In the genomic region with DNA sequence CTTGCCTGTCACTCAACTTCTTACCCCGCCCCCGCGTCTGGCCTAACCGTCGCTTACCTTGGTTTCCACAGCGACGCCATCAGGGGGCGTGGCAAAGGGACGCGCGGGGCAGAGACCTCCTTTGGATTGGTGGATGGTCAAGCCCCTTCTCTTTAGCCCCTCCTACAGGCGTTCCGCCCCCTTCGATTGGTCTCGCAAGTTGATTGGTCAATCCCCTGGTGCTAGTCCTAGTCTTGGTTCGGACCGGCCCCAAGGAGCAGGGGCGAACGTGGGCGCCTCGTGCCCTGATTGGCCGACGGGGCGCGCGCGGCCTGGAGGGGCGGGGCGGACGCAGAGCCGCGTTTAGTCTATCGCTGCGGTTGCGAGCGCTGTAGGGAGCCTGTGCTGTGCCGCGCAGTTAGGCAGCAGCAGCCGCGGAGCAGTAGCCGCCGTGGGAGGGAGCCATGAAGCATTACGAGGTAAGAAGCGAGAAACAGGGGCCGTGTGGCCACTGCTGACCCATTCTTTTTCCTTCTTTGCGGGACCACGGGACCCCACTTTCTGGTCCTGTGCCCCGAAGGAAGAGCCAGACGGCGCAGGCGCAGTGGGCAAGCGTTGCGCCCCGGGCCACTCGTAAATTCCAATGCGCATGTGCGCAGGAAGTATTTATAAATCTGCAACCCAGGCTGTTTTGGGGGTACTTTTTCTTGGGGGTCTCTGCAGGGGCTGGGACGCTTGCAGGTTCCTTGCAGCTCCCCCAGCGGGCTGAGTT, we compare ENCODE assay signal across 8 cellular contexts. TPM values are rescaled to one million over a fixed set of nuclear protein-coding genes. Genes with fewer than 3 reads are reported as not detected.
A peak's percentile ranks its signal among the peaks of the same experiment; 100 is the strongest.
DNase-seq lines count a peak whose midpoint lies in the region; ATAC-seq and TF ChIP-seq lines count a peak whose summit lies in the region.

A gene with protein sequence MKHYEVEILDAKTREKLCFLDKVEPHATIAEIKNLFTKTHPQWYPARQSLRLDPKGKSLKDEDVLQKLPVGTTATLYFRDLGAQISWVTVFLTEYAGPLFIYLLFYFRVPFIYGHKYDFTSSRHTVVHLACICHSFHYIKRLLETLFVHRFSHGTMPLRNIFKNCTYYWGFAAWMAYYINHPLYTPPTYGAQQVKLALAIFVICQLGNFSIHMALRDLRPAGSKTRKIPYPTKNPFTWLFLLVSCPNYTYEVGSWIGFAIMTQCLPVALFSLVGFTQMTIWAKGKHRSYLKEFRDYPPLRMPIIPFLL (plus strand): TSS at position 341 of the 751 bp plus-strand sequence. CDS start 103 bp downstream, at position 444.

- H3K9me2 ChIP-seq in PC-9 (ENCODE audit: insufficient read depth), result no peaks in the 10 kb centered on the region

- intact Hi-C loops in PC-9 (cut with micrococcal nuclease; ENCODE audit: unreplicated experiment), result no loop called here

- POLR2A ChIA-PET in PC-9 (lab: Charles Lee; ENCODE audit: unreplicated experiment), result no interaction called here

- no peak for TF ChIP-seq CTCF in PC-9 (conservative IDR thresholded peaks at IDR 0.05)

- BruUV-seq in PC-9 (replicated peaks; lab: Mats Ljungman, UMichigan), result TSS peak; percentile 80

- peaks cover 5% of the 10 kb centered on the region for H4K20me1 ChIP-seq in PC-9 (ENCODE audit: insufficient read depth)

- peaks cover 12% of the 10 kb centered on the region for H3K4me1 ChIP-seq in PC-9 (replicated peaks; ENCODE audit: insufficient read depth)

- no peaks in the 10 kb centered on the region for H3K9me3 ChIP-seq in PC-9 (ENCODE audit: insufficient read depth, low read depth)

- H3K4me3 ChIP-seq in Jurkat, Clone E6-1 (ENCODE audit: low read length), result peak within 1 kb of the TSS; percentile 98
- H3K4me3 ChIP-seq in PC-9, result peak within 1 kb of the TSS; percentile 76

- CTCF ChIA-PET in PC-9 (lab: Charles Lee), result no interaction called here

- H3K79me2 ChIP-seq in PC-9 (ENCODE audit: low read depth), result peaks cover 45% of the 10 kb centered on the region

- peak; percentile 93 for ATAC-seq in GM21619 (IDR thresholded peaks at IDR 0.05; ENCODE audit: unreplicated experiment)

- peak within 1 kb of the TSS; percentile 24 for H3K27ac ChIP-seq in PC-9
- peak within 1 kb of the TSS; percentile 99 for H3K27ac ChIP-seq in epithelial cell of prostate

- H3K4me2 ChIP-seq in PC-9, result peak within 1 kb of the TSS; percentile 90

- no peaks in the 10 kb centered on the region for H3K27me3 ChIP-seq in PC-9 (ENCODE audit: insufficient read depth, low read depth)

- no peaks in the 10 kb centered on the region for H3K36me3 ChIP-seq in PC-9 (ENCODE audit: low read depth)

- H3F3A ChIP-seq in PC-9 (ENCODE audit: insufficient read depth, low read depth), result peaks cover 39% of the 10 kb centered on the region

- DNase-seq in DMS153 (lab: John Stamatoyannopoulos, UW) (peak; percentile 99), PC-9 (peak; percentile 99 to 100), epithelial cell of prostate (ENCODE audit: low read depth, low spot score) (peak; percentile 99), mucosa of gallbladder (ENCODE audit: low spot score) (peak; percentile 100)
- DNase-seq in Jurkat, Clone E6-1 (ENCODE audit: low read depth, low spot score), result peak; percentile 100
- DNase-seq in activated T-cell treated with anti-CD3 and anti-CD28 coated beads, Interleukin-2, amount 50 U/mL, for 1 hour, result peak; percentile 100
- peak; percentile 100 for DNase-seq in stimulated activated CD8-positive, alpha-beta memory T cell treated with anti-CD3 and anti-CD28 coated beads, Interleukin-4, amount 100 ng/mL, for 4 hours (ENCODE audit: low read depth in 2 of 2, low spot score in 1 of 2)

- H2AFZ ChIP-seq in PC-9, result peak within 1 kb of the TSS; percentile 83

RNA-seq across cellular contexts. Expression of the gene that starts here (rescaled TPM):
- polyA plus RNA-seq in Jurkat, Clone E6-1 (2012; ENCODE audit: insufficient read depth, insufficient read length), result 211 TPM
- total RNA-seq in PC-9 (2021) (212 and 294 TPM in 2 replicates), mucosa of gallbladder (149 TPM)

Comparison
In these comparisons a context has a peak if more than half of its experiments do, and no peak if none do; other contexts are left out.
1. Peak in every context shown above with its lines: DNase-seq, ATAC-seq, H3K4me3 ChIP-seq and H3K27ac ChIP-seq.